13 cellular contexts compared by ENCODE assay signal in the genomic region with DNA sequence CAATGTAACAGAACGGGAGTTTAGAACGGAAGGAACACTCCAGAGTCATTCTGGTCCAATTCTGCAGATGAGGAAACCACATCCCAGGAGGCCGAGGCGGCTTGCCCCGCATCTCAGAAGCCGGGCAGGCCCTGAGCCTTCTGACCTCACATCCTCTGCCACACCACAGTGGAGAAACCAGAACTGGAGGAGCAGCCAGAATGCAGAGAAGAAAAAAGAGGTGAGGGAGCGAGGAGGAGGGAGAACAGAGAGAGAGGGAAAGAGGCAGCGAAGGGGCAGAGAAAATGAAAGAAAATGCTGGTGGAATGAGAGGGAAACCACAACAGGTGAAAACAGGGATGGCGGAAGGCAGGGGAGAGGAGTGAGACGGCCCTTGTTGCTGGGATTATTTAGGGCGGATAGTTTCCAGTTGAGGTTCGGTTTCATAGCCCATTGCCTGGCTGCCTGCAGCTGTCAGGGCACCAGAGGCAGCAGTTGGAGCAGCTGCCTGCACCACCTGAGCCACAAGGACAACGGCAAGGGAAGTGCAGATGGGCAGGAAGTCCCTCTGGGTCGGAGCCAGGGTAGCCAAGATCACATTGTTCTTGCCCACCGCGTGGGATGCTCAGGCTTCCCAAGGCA. TPM values are rescaled to one million over a fixed set of nuclear protein-coding genes. Genes with fewer than 3 reads are reported as not detected.
DNase-seq lines count a peak whose midpoint lies in the region; ATAC-seq and TF ChIP-seq lines count a peak whose summit lies in the region.
"Had no signal": no experiment of that assay in that cellular context is flagged by ENCODE, and none has a peak within 500 bp of the region (broad histone marks: within the 10 kb centered on the region; RNA-seq: fewer than 3 reads in every experiment).

Gene HMHB1, plus strand, starts transcription at position 77 of the 621 bp plus-strand sequence.

- no peaks in the 10 kb centered on the region for H3K36me3 ChIP-seq in mammary epithelial cell (ENCODE audit: insufficient read depth, low read length)

- peaks cover 17% of the 10 kb centered on the region for H3K4me1 Mint-ChIP-seq in CD4-positive, alpha-beta T cell (ENCODE audit: low read depth)
- peaks cover 23% of the 10 kb centered on the region for H3K4me1 Mint-ChIP-seq in activated T-helper 1 cell treated with anti-CD3 and anti-CD28 coated beads, Interleukin-12 subunit alpha, Interleukin-12 subunit beta, Interleukin-2, Interleukin-4 antibody, amounts not matched to agents 30 ng/mL and 10 ng/mL and 1 ng/mL, durations not matched to agents 14 hours and 24 hours and 36 hours (ENCODE audit: low read depth)

- no peak for ATAC-seq in CD4-positive, alpha-beta T cell (ENCODE audit: poor library complexity)
- ATAC-seq in GM18870 (IDR thresholded peaks at IDR 0.05; ENCODE audit: unreplicated experiment) (peak; percentile 47), HG03196 (IDR thresholded peaks at IDR 0.05; ENCODE audit: unreplicated experiment) (peak; percentile 56), left colon (no peak)
- ATAC-seq: mucosa of descending colon had no signal

- no peaks in the 10 kb centered on the region for H3K27me3 ChIP-seq in CD4-positive, alpha-beta T cell (ENCODE audit: control insufficient read depth, insufficient read depth, low read length)
- no peaks in the 10 kb centered on the region for H3K27me3 ChIP-seq in mammary epithelial cell (ENCODE audit: insufficient read depth, low read length)

- in situ Hi-C loops in mammary epithelial cell (cut with MboI; ENCODE audit: low sequenced_read_pairs in 2 of 2): loop anchor here in 1 of 2 donors (25.0 kb wide), 1 partner anchor 325 kb away; no protein-coding TSS in a partner anchor

- H3K4me2 ChIP-seq in mammary epithelial cell (ENCODE audit: insufficient read depth, low read depth, low read length): no peak within 1 kb of the TSS

- no peak within 1 kb of the TSS for H2AFZ ChIP-seq in mammary epithelial cell (ENCODE audit: low read depth, low read length)

- peak within 1 kb of the TSS; percentile 18 for H3K4me3 Mint-ChIP-seq in CD4-positive, alpha-beta T cell
- peak within 1 kb of the TSS; percentile 60 for H3K4me3 Mint-ChIP-seq in activated T-helper 1 cell treated with anti-CD3 and anti-CD28 coated beads, Interleukin-12 subunit alpha, Interleukin-12 subunit beta, Interleukin-2, Interleukin-4 antibody, amounts not matched to agents 30 ng/mL and 10 ng/mL and 1 ng/mL, durations not matched to agents 14 hours and 24 hours and 36 hours

- POLR2A ChIA-PET in CD4-positive, alpha-beta T cell (lab: Charles Lee): no interaction called here

- no peaks in the 10 kb centered on the region for H4K20me1 ChIP-seq in mammary epithelial cell (ENCODE audit: insufficient read depth, low read length)

- no peaks in the 10 kb centered on the region for H3K27me3 Mint-ChIP-seq in CD4-positive, alpha-beta T cell
- no peaks in the 10 kb centered on the region for H3K27me3 Mint-ChIP-seq in activated T-helper 1 cell treated with anti-CD3 and anti-CD28 coated beads, Interleukin-12 subunit alpha, Interleukin-12 subunit beta, Interleukin-2, Interleukin-4 antibody, amounts not matched to agents 30 ng/mL and 10 ng/mL and 1 ng/mL, durations not matched to agents 14 hours and 24 hours and 36 hours (ENCODE audit: insufficient read depth)

- no peaks in the 10 kb centered on the region for H3K79me2 ChIP-seq in mammary epithelial cell (ENCODE audit: insufficient read depth, low read length)

- CTCF ChIA-PET in CD4-positive, alpha-beta T cell (lab: Charles Lee): no interaction called here
- CTCF ChIA-PET in mammary epithelial cell (lab: Charles Lee; ENCODE audit: low non-redundant PET): no interaction called here

- BruUV-seq in mammary epithelial cell (replicated peaks; lab: Mats Ljungman, UMichigan): no TSS peak

- 87% methylated on average over 9 of the region's 16 CpGs for WGBS in mammary epithelial cell (ENCODE audit: low coverage, missing lambda C conversion rate)

- H3K9me3 ChIP-seq in CD4-positive, alpha-beta T cell (ENCODE audit: control insufficient read depth, low read length): no peaks in the 10 kb centered on the region
- H3K9me3 ChIP-seq in mammary epithelial cell (replicated peaks; ENCODE audit: insufficient read depth, low read length): no peaks in the 10 kb centered on the region
- H3K9me3 ChIP-seq: mucosa of descending colon had no signal

- H3K27ac ChIP-seq in CD4-positive, alpha-beta T cell (ENCODE audit: low read depth, low read length): no peak within 1 kb of the TSS
- H3K27ac ChIP-seq in mammary epithelial cell (ENCODE audit: insufficient read depth, low read depth, low read length): no peak within 1 kb of the TSS

- no peaks in the 10 kb centered on the region for H3K4me1 ChIP-seq in mammary epithelial cell (ENCODE audit: insufficient read depth, low read length)

- dilution Hi-C loops in mammary epithelial cell (cut with HindIII; ENCODE audit: low sequenced_read_pairs): no loop called here

- no peak within 1 kb of the TSS for H3K4me3 ChIP-seq in mammary epithelial cell (replicated peaks in 1 of 3; ENCODE audit: insufficient read depth in 1 of 3, low read depth in 2 of 3, low read length in 3 of 3)
- H3K4me3 ChIP-seq: mucosa of descending colon had no signal

- no peak for DNase-seq in CD4-positive, alpha-beta T cell
- no peak for DNase-seq in activated T-helper 1 cell treated with anti-CD3 and anti-CD28 coated beads, Interleukin-12 subunit alpha, Interleukin-12 subunit beta, Interleukin-2, Interleukin-4 antibody, amounts not matched to agents 30 ng/mL and 10 ng/mL and 1 ng/mL, durations not matched to agents 14 hours and 24 hours and 36 hours (ENCODE audit: low spot score)
- DNase-seq in NOMO-1 treated with DMSO at 0.1 percent for 48 hours (lab: John Stamatoyannopoulos, UW; ENCODE audit: unreplicated experiment) (no peak), SK-N-DZ (ENCODE audit: low spot score) (no peak), left colon (no peak), mammary epithelial cell (no peak)
- DNase-seq: Calu3, GOT3, mucosa of descending colon, T-helper 9 cell, trophoblast cell had no signal

- H3K9me3 Mint-ChIP-seq in CD4-positive, alpha-beta T cell: no peaks in the 10 kb centered on the region
- no peaks in the 10 kb centered on the region for H3K9me3 Mint-ChIP-seq in activated T-helper 1 cell treated with anti-CD3 and anti-CD28 coated beads, Interleukin-12 subunit alpha, Interleukin-12 subunit beta, Interleukin-2, Interleukin-4 antibody, amounts not matched to agents 30 ng/mL and 10 ng/mL and 1 ng/mL, durations not matched to agents 14 hours and 24 hours and 36 hours

- TF ChIP-seq CTCF in CD4-positive, alpha-beta T cell (IDR thresholded peaks at IDR 0.05): no peak
- TF ChIP-seq CTCF in mammary epithelial cell (conservative IDR thresholded peaks at IDR 0.05 in 1 of 2, IDR thresholded peaks at IDR 0.05 in 1 of 2; ENCODE audit: extremely low read depth in 1 of 2, insufficient read depth in 1 of 2, low read depth in 1 of 2, low read length in 2 of 2): no peak

- no peak within 1 kb of the TSS for H3K9ac ChIP-seq in mammary epithelial cell (ENCODE audit: insufficient read depth, low read length)

- H3K36me3 Mint-ChIP-seq in CD4-positive, alpha-beta T cell (ENCODE audit: low read depth): no peaks in the 10 kb centered on the region
- no peaks in the 10 kb centered on the region for H3K36me3 Mint-ChIP-seq in activated T-helper 1 cell treated with anti-CD3 and anti-CD28 coated beads, Interleukin-12 subunit alpha, Interleukin-12 subunit beta, Interleukin-2, Interleukin-4 antibody, amounts not matched to agents 30 ng/mL and 10 ng/mL and 1 ng/mL, durations not matched to agents 14 hours and 24 hours and 36 hours (ENCODE audit: low read depth)

- no peak within 1 kb of the TSS for H3K27ac Mint-ChIP-seq in CD4-positive, alpha-beta T cell
- H3K27ac Mint-ChIP-seq in activated T-helper 1 cell treated with anti-CD3 and anti-CD28 coated beads, Interleukin-12 subunit alpha, Interleukin-12 subunit beta, Interleukin-2, Interleukin-4 antibody, amounts not matched to agents 30 ng/mL and 10 ng/mL and 1 ng/mL, durations not matched to agents 14 hours and 24 hours and 36 hours: peak within 1 kb of the TSS; percentile 75

- intact Hi-C loops in CD4-positive, alpha-beta T cell (cut with DNase I, micrococcal nuclease): no loop called here
- intact Hi-C loops in activated T-helper 1 cell treated with anti-CD3 and anti-CD28 coated beads, Interleukin-12 subunit alpha, Interleukin-12 subunit beta, Interleukin-2, Interleukin-4 antibody, amounts not matched to agents 30 ng/mL and 10 ng/mL and 1 ng/mL, durations not matched to agents 14 hours and 24 hours and 36 hours (cut with micrococcal nuclease): loop anchor here (5.0 kb wide), 1 partner anchor 115 kb away; no protein-coding TSS in a partner anchor
- intact Hi-C loops in left colon (cut with DNase I, micrococcal nuclease) (loop anchor here in 1 of 2 donors (10.0 kb wide), 1 partner anchor 397 kb away; no protein-coding TSS in a partner anchor), mammary epithelial cell (cut with micrococcal nuclease) (no loop called here)

RNA-seq across cellular contexts. Expression of gene HMHB1, which starts in this region (rescaled TPM):
- total RNA-seq in CD4-positive, alpha-beta T cell: not detected
- 0.69 and 0.83 TPM in 2 replicates for total RNA-seq in activated T-helper 1 cell treated with anti-CD3 and anti-CD28 coated beads, Interleukin-12 subunit alpha, Interleukin-12 subunit beta, Interleukin-2, Interleukin-4 antibody, amounts not matched to agents 30 ng/mL and 10 ng/mL and 1 ng/mL, durations not matched to agents 14 hours and 24 hours and 36 hours
- not detected in 2 replicates for polyA plus RNA-seq in SK-N-DZ (2014; cell fraction: cytosol; rRNA removed)
- polyA plus RNA-seq in SK-N-DZ (2014; cell fraction: nucleus; rRNA removed): not detected in 2 replicates
- total RNA-seq in left colon (not detected), mammary epithelial cell (not detected)
- not detected for polyA plus RNA-seq in mammary epithelial cell
- polyA minus RNA-seq in mammary epithelial cell: not detected
- total RNA-seq: Calu3, mucosa of descending colon had no signal

Comparison
In these comparisons a context has a peak if more than half of its experiments do, and no peak if none do; other contexts are left out.
1. ATAC-seq: peak in GM18870 (single experiment) and HG03196 (single experiment); none in CD4-positive, alpha-beta T cell (single experiment) and left colon (single experiment).